In the genomic region with DNA sequence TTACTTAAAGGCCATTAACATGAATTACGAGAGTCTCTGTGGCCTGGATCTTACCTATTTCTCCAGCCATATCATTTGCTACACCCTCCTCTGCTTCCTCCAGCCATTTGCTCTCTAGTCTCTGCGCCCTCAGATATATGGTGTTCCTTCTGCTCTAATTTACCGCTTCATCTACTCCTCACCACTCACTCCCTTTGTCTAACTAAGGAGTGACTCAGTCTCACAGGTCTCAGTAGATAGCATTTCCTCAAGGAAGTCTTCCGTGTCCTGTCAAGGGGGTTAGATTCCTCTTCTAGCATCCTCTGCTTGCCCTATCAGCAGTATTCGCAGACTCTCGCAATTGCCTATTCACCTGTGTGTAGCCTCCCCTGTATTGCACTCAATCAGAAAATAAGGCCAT, we compare ENCODE assay signal across 14 cellular contexts.
DNase-seq lines count a peak whose midpoint lies in the region; TF ChIP-seq lines count a peak whose summit lies in the region.
"Had no signal": no experiment of that assay in that cellular context is flagged by ENCODE, and none has a peak within 500 bp of the region (broad histone marks: within the 10 kb centered on the region; RNA-seq: fewer than 3 reads in every experiment).

No MANE protein-coding gene starts in this region.

- no peak overlapping the region for H3K4me3 ChIP-seq in KMS-11 (IDR thresholded peaks at IDR 0.05; ENCODE audit: insufficient read depth, low read depth, low read length)
- H3K4me3 ChIP-seq in epithelial cell of proximal tubule (ENCODE audit: low read depth, low read length): no peak overlapping the region
- H3K4me3 ChIP-seq: BLaER1 treated with 17β-estradiol and CSF1 and Interleukin-3, amounts not matched to agents 10 nM and 100 nM; GM23248 had no signal

- no peak overlapping the region for H3K9ac ChIP-seq in KMS-11
- H3K9ac ChIP-seq: BLaER1 treated with 17β-estradiol and CSF1 and Interleukin-3, amounts not matched to agents 10 nM and 100 nM; GM23248 had no signal

- no peaks in the 10 kb centered on the region for H3K79me2 ChIP-seq in KMS-11 (ENCODE audit: insufficient read depth, low read depth)

- no peaks in the 10 kb centered on the region for H3K27me3 ChIP-seq in KMS-11 (ENCODE audit: insufficient read depth, low read depth)
- H3K27me3 ChIP-seq: BLaER1 treated with 17β-estradiol and CSF1 and Interleukin-3, amounts not matched to agents 10 nM and 100 nM had no signal

- DNase-seq in epithelial cell of proximal tubule (ENCODE audit: low read depth): peak; percentile 40
- DNase-seq in left kidney (ENCODE audit: low read depth, low spot score): peak; percentile 7
- DNase-seq in NCI-H524 (lab: John Stamatoyannopoulos, UW): no peak
- DNase-seq in NK-92 treated with Interleukin-12 subunit alpha and Interleukin-12 subunit beta, amount 100 ng/mL, for 24 hours (lab: John Stamatoyannopoulos, UW): no peak
- DNase-seq in GM19238 (ENCODE audit: insufficient read length, low spot score): no peak
- no peak for DNase-seq in hepatic stellate cell (ENCODE audit: low spot score)
- DNase-seq: ACHN; Calu3; CD4-positive, CD25-positive, alpha-beta regulatory T cell; DMS 273 treated with DMSO at 0.1 percent for 48 hours; GM23248; H9 had no signal

- H3K4me2 ChIP-seq in KMS-11: peak overlapping the region; percentile 92
- H3K4me2 ChIP-seq: BLaER1 treated with 17β-estradiol and CSF1 and Interleukin-3, amounts not matched to agents 10 nM and 100 nM had no signal

- peaks cover 42% of the 10 kb centered on the region for H3K4me1 ChIP-seq in KMS-11 (ENCODE audit: low read depth, poor library complexity, severe bottlenecking)
- H3K4me1 ChIP-seq: BLaER1 treated with 17β-estradiol and CSF1 and Interleukin-3, amounts not matched to agents 10 nM and 100 nM had no signal

- no peak overlapping the region for H2AFZ ChIP-seq in KMS-11 (ENCODE audit: low read depth)
- H2AFZ ChIP-seq: GM23248 had no signal

- TF ChIP-seq CTCF in KMS-11 (conservative IDR thresholded peaks at IDR 0.05; ENCODE audit: low read depth, low read length) (no peak), epithelial cell of proximal tubule (conservative IDR thresholded peaks at IDR 0.05; ENCODE audit: low read depth, low read length) (no peak)

- no peaks in the 10 kb centered on the region for H3K36me3 ChIP-seq in KMS-11 (ENCODE audit: insufficient read depth)
- H3K36me3 ChIP-seq: BLaER1 treated with 17β-estradiol and CSF1 and Interleukin-3, amounts not matched to agents 10 nM and 100 nM had no signal

- no peaks in the 10 kb centered on the region for H4K20me1 ChIP-seq in KMS-11 (ENCODE audit: insufficient read depth)
- H4K20me1 ChIP-seq: BLaER1 treated with 17β-estradiol and CSF1 and Interleukin-3, amounts not matched to agents 10 nM and 100 nM had no signal

- H3K27ac ChIP-seq in KMS-11: no peak overlapping the region
- H3K27ac ChIP-seq: BLaER1 treated with 17β-estradiol and CSF1 and Interleukin-3, amounts not matched to agents 10 nM and 100 nM; GM23248 had no signal

Comparison
In these comparisons a context has a peak if more than half of its experiments do, and no peak if none do; other contexts are left out.
1. DNase-seq: peak in epithelial cell of proximal tubule (single experiment) and left kidney (single experiment); none in NCI-H524 (0 of 2), NK-92 treated with Interleukin-12 subunit alpha and Interleukin-12 subunit beta, amount 100 ng/mL, for 24 hours (single experiment), GM19238 (single experiment) and hepatic stellate cell (single experiment).